19 cellular contexts compared by ENCODE assay signal in the genomic region with DNA sequence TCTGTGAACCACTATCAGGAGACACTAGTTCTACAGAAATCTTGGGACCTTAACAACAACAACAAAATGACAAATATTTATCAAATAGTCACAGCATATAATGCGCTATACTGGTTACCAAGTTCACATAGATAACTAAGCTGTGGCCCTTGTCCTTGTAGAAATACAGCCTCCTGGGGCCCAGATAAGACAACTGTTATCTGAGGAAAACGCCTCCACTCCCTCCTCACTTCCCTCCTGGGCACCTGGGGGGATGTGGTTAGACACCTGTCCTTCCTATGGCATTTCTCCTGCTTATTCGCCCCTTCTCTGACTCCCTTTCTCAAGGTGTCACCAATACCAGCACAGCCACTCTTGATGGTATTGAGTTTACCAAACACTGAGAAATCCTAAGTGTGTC.
"Had no signal": no experiment of that assay in that cellular context is flagged by ENCODE, and none has a peak within 500 bp of the region (broad histone marks: within the 10 kb centered on the region; RNA-seq: fewer than 3 reads in every experiment).

No MANE protein-coding gene starts in this region.

- DNase-seq: activated B cell treated with CpG ODN at 0.5 μM for 24 hours; activated CD4-positive, alpha-beta T cell treated with anti-CD3 and anti-CD28 coated beads, Interleukin-2, amount 10 ng/mL, durations not matched to agents 7 days and 5 days; activated CD8-positive, alpha-beta memory T cell treated with anti-CD3 and anti-CD28 coated beads for 24 hours; activated naive CD4-positive, alpha-beta T cell treated with anti-CD3 and anti-CD28 coated beads, Interleukin-2, amount 50 U/mL, for 16 hours; amniotic stem cell; body of pancreas; effector memory CD8-positive, alpha-beta T cell; kidney; left ventricle myocardium superior; midbrain; naive thymus-derived CD8-positive, alpha-beta T cell; nucleus accumbens; stimulated activated CD4-positive, alpha-beta T cell treated with anti-CD3 and anti-CD28 coated beads, Interleukin-2, amount 100 ng/mL, for 48 hours; stimulated activated naive CD8-positive, alpha-beta T cell treated with anti-CD3 and anti-CD28 coated beads, Interleukin-15, Interleukin-2, amounts not matched to agents 100 U/mL and 50 U/mL, for 24 hours; testis had no signal

- H3K27me3 ChIP-seq: body of pancreas, gastroesophageal sphincter, testis had no signal

- H3K36me3 ChIP-seq: gastroesophageal sphincter, prostate gland had no signal

- H3K9me3 ChIP-seq: body of pancreas, gastroesophageal sphincter, prostate gland, testis had no signal

- H3K4me1 ChIP-seq: prostate gland had no signal

- ATAC-seq: body of pancreas; effector memory CD8-positive, alpha-beta T cell; gastroesophageal sphincter; left ventricle myocardium superior; naive thymus-derived CD8-positive, alpha-beta T cell; stimulated activated naive CD8-positive, alpha-beta T cell treated with anti-CD3 and anti-CD28 coated beads, Interleukin-15, Interleukin-2, amounts not matched to agents 100 U/mL and 50 U/mL, for 24 hours had no signal

- H3K4me3 ChIP-seq: body of pancreas, gastroesophageal sphincter, prostate gland, SK-N-MC, testis had no signal

- H3K27ac ChIP-seq: epithelial cell of prostate, prostate gland, SK-N-MC, testis had no signal
